In the genomic region with DNA sequence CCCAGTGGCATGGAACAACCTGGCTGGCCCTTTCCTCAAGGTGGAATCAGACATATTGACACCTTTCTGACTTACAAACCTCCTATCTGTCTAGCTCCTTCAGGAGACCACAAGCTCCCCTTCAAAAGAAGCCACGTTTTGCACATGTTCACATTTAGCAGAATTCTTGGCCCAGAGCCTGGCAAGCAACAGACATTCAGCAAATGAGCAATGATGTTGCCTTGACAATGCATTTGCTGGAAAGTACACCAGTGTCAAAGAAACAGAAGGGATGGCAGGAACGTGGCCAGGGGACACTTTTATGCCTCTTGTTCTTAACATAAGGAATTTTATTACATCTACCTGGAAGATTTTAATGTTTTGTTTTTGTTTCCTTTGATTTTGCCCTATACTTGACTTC, we compare ENCODE assay signal across 16 cellular contexts.
DNase-seq lines count a peak whose midpoint lies in the region; ATAC-seq and TF ChIP-seq lines count a peak whose summit lies in the region.
"Had no signal": no experiment of that assay in that cellular context is flagged by ENCODE, and none has a peak within 500 bp of the region (broad histone marks: within the 10 kb centered on the region; RNA-seq: fewer than 3 reads in every experiment).

No MANE protein-coding gene starts in this region.

- TF ChIP-seq CTCF in VCaP (conservative IDR thresholded peaks at IDR 0.05) (no peak), retinal pigment epithelial cell (conservative IDR thresholded peaks at IDR 0.05; ENCODE audit: low read depth, low read length) (no peak)

- ATAC-seq in GM19023 (IDR thresholded peaks at IDR 0.05; ENCODE audit: unreplicated experiment): no peak
- ATAC-seq: GM12878, HCT116 had no signal

- H3K4me3 ChIP-seq in retinal pigment epithelial cell (ENCODE audit: low read length): no peak overlapping the region
- H3K4me3 ChIP-seq: GM12878, SJSA1 had no signal

- DNase-seq in NCI-H1105 treated with DMSO at 0.1 percent for 48 hours (lab: John Stamatoyannopoulos, UW) (peak; percentile 30), NCI-H1105 (lab: John Stamatoyannopoulos, UW) (no peak), NCI-H2171 (lab: John Stamatoyannopoulos, UW) (peak; percentile 11), retinal pigment epithelial cell (ENCODE audit: low read depth) (peak; percentile 19), occipital lobe (lab: John Stamatoyannopoulos, UW) (no peak), AML-193 (lab: John Stamatoyannopoulos, UW) (no peak)
- DNase-seq: CD4-positive, alpha-beta T cell; NCI-H146; NCI-H2107; NCI-H510A treated with DMSO at 0.1 percent for 48 hours; NK-92 treated with Interleukin-12 subunit alpha and Interleukin-12 subunit beta, amount 100 ng/mL, for 24 hours had no signal

- peak overlapping the region; percentile 32 for H3K27ac ChIP-seq in VCaP
- H3K27ac ChIP-seq: SJSA1 had no signal

Comparison
In these comparisons a context has a peak if more than half of its experiments do, and no peak if none do; other contexts are left out.
1. DNase-seq: peak in NCI-H1105 treated with DMSO at 0.1 percent for 48 hours (single experiment), NCI-H2171 (single experiment) and retinal pigment epithelial cell (single experiment); none in NCI-H1105 (single experiment), occipital lobe (single experiment) and AML-193 (0 of 2).